9 cellular contexts compared by ENCODE assay signal in the genomic region with DNA sequence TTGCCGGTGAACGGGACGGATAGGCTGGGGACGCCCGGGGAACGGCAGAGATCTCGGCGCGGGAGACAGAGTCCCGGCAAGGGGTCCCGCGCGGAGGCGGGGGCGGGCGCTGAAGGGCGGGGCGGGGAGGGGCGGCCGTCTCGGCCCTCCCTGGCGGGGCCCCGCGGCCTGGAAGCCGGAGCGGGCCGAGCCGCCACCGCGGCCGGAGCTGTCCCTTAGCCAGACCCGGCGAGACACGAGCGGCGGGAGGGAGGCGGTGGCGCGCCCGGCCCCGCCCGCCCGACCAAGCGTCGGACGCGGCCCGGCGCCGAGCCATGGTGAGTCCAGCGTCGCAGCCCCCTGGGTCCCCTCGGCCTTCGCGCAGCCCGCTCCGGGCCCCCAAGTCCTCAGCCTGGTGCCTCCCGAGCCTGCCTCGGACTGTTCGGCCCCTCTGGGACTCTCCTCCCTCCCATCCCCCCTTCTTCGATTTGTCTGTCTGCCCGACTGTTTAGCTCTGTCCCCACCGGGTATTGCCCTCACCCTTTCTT. TPM values are rescaled to one million over a fixed set of nuclear protein-coding genes. Genes with fewer than 3 reads are reported as not detected.
DNase-seq lines count a peak whose midpoint lies in the region; ATAC-seq and TF ChIP-seq lines count a peak whose summit lies in the region.
"Had no signal": no experiment of that assay in that cellular context is flagged by ENCODE, and none has a peak within 500 bp of the region (broad histone marks: within the 10 kb centered on the region; RNA-seq: fewer than 3 reads in every experiment).

TSS of gene ARHGEF40 (plus strand) at position 222 of the 527 bp plus-strand sequence. CDS start at position 315, 93 bp downstream.

- H3K36me3 Mint-ChIP-seq in CD8-positive, alpha-beta memory T cell, result peaks cover 0 to 1% (median 0%) of the 10 kb centered on the region in 3 donors
- H3K36me3 Mint-ChIP-seq in mesothelial cell of epicardium, result peaks cover 5% of the 10 kb centered on the region

- peak within 1 kb of the TSS in 7 of 8 donors; percentile 56 to 95 (median 88) for H3K27ac Mint-ChIP-seq in CD8-positive, alpha-beta memory T cell
- peak within 1 kb of the TSS; percentile 95 for H3K27ac Mint-ChIP-seq in mesothelial cell of epicardium

- H3K27me3 ChIP-seq in CD8-positive, alpha-beta memory T cell (ENCODE audit: insufficient read depth, low read length, poor library complexity, severe bottlenecking), result peaks cover 61% of the 10 kb centered on the region
- H3K27me3 ChIP-seq in tibial artery, result no peaks in the 10 kb centered on the region

- intact Hi-C loops in tibial artery (cut with DNase I; ENCODE audit: low total_unique reads), result loop anchor here (1.0 kb wide), 1 partner anchor 34 kb away; no protein-coding TSS in a partner anchor

- H3K36me3 ChIP-seq in CD8-positive, alpha-beta memory T cell (ENCODE audit: insufficient read depth, low read length), result no peaks in the 10 kb centered on the region
- H3K36me3 ChIP-seq in tibial artery, result peaks cover 0 to 18% (median 10%) of the 10 kb centered on the region in 3 donors

- peak within 1 kb of the TSS; percentile 31 for H3K27ac ChIP-seq in CD8-positive, alpha-beta memory T cell (ENCODE audit: low read depth, low read length)
- peak within 1 kb of the TSS; percentile 86 to 92 for H3K27ac ChIP-seq in tibial artery

- peaks cover 23 to 40% (median 29%) of the 10 kb centered on the region in 3 donors for H3K4me1 Mint-ChIP-seq in CD8-positive, alpha-beta memory T cell
- peaks cover 31% of the 10 kb centered on the region for H3K4me1 Mint-ChIP-seq in mesothelial cell of epicardium

- no peaks in the 10 kb centered on the region for H3K9me3 ChIP-seq in CD8-positive, alpha-beta memory T cell (ENCODE audit: low read length)
- H3K9me3 ChIP-seq in tibial artery, result no peaks in the 10 kb centered on the region

- ATAC-seq in esophagus mucosa (peak; percentile 18), HG02884 (IDR thresholded peaks at IDR 0.05; ENCODE audit: unreplicated experiment) (no peak), HG02571 (IDR thresholded peaks at IDR 0.05; ENCODE audit: unreplicated experiment) (no peak)

- H3K4me3 ChIP-seq in CD8-positive, alpha-beta memory T cell (ENCODE audit: low read length), result peak within 1 kb of the TSS; percentile 60
- H3K4me3 ChIP-seq in tibial artery, result peak within 1 kb of the TSS; percentile 76 to 77

- no peaks in the 10 kb centered on the region for H3K9me3 Mint-ChIP-seq in CD8-positive, alpha-beta memory T cell
- H3K9me3 Mint-ChIP-seq in mesothelial cell of epicardium, result no peaks in the 10 kb centered on the region

- POLR2A ChIA-PET in CD8-positive, alpha-beta memory T cell (lab: Charles Lee), result interaction anchor here (0.6 to 2.0 kb wide), 5 partner anchors 17 to 190 kb away, joined by 3 to 10 read pairs (median 5); partner anchors contain the start of gene NDRG2

- H3K4me3 Mint-ChIP-seq in CD8-positive, alpha-beta memory T cell, result peak within 1 kb of the TSS; percentile 81 to 92 (median 86)
- peak within 1 kb of the TSS; percentile 88 for H3K4me3 Mint-ChIP-seq in mesothelial cell of epicardium

- DNase-seq in CD8-positive, alpha-beta memory T cell, result no peak
- peak; percentile 37 for DNase-seq in HT-29 (ENCODE audit: low spot score)
- peak; percentile 44 for DNase-seq in UCSD-AML1 (lab: John Stamatoyannopoulos, UW; ENCODE audit: unreplicated experiment)
- peak in 1 of 2 experiments; percentile 59 for DNase-seq in mesothelial cell of epicardium (ENCODE audit: low spot score in 2 of 2, unreplicated experiment in 2 of 2)
- peak; percentile 61 to 85 for DNase-seq in tibial artery

- CTCF ChIA-PET in CD8-positive, alpha-beta memory T cell (lab: Charles Lee), result interaction anchor here (0.7 to 4.0 kb wide), 6 partner anchors 9 to 55 kb away, joined by 3 to 47 read pairs (median 15); no protein-coding TSS in a partner anchor

- H3K4me1 ChIP-seq in CD8-positive, alpha-beta memory T cell (ENCODE audit: insufficient read depth, low read length), result peaks cover 36% of the 10 kb centered on the region
- H3K4me1 ChIP-seq in tibial artery, result peaks cover 0 to 40% (median 28%) of the 10 kb centered on the region in 4 donors

- peaks cover 59 to 75% of the 10 kb centered on the region in 2 donors for H3K27me3 Mint-ChIP-seq in CD8-positive, alpha-beta memory T cell
- peaks cover 7% of the 10 kb centered on the region for H3K27me3 Mint-ChIP-seq in mesothelial cell of epicardium (ENCODE audit: low read depth)

- TF ChIP-seq CTCF in mesothelial cell of epicardium (IDR thresholded peaks at IDR 0.05; ENCODE audit: unreplicated experiment), result no peak
- TF ChIP-seq CTCF in tibial artery (IDR thresholded peaks at IDR 0.05), result no peak

RNA-seq across cellular contexts. Expression of gene ARHGEF40, which starts in this region (rescaled TPM):
- total RNA-seq in CD8-positive, alpha-beta memory T cell, result under 1 TPM; 0.16 to 0.39 TPM
- 0.40 TPM for polyA plus RNA-seq in CD8-positive, alpha-beta memory T cell
- total RNA-seq in HT-29 (2014; rRNA removed; shearing (Covaris generic)), result 18.4 and 20.0 TPM in 2 replicates
- total RNA-seq in esophagus mucosa, result 2.3 TPM
- total RNA-seq in mesothelial cell of epicardium, result 83.2 to 96.2 TPM (median 83.5 TPM) in 3 replicates
- total RNA-seq: T-helper 2 cell treated with Interferon-gamma antibody and Interleukin-4, amounts not matched to agents 100 ng/mL and 5 ng/mL, for 36 hours had no signal

Comparison
In these comparisons a context has a peak if more than half of its experiments do, and no peak if none do; other contexts are left out.
1. DNase-seq: peak in HT-29 (single experiment), UCSD-AML1 (single experiment) and tibial artery (2 of 2); none in CD8-positive, alpha-beta memory T cell (0 of 5).